ENCODE assay signal across 25 cellular contexts in the genomic region with DNA sequence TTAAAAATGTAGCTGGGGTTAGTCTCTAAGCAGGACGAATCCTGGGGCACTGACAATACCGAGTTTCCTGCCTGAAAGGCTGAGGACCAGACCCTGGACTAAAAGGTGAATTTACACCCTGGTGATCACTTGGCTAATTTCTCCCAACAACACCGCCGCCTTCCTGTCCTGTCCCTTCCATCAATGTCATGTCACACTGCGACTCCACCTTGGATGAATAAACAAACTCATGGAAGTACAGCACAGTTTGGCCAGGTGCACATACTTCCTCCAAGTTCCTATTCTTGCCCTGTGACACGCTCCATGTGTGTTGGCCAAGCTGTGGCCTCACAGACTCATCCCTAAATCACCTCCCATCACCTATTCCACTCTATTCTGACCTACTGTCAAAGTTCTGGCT. TPM values are rescaled to one million over a fixed set of nuclear protein-coding genes. Genes with fewer than 3 reads are reported as not detected.
DNase-seq lines count a peak whose midpoint lies in the region; ATAC-seq, FAIRE-seq and TF ChIP-seq lines count a peak whose summit lies in the region.
"Had no signal": no experiment of that assay in that cellular context is flagged by ENCODE, and none has a peak within 500 bp of the region (broad histone marks: within the 10 kb centered on the region; RNA-seq: fewer than 3 reads in every experiment).

No MANE protein-coding gene starts in this region.

- TF ChIP-seq RAD21 in K562 (CRISPR knock-in tag; conservative IDR thresholded peaks at IDR 0.05 in 1 of 2, IDR thresholded peaks at IDR 0.05 in 1 of 2), result no peak

- H3K9me1 ChIP-seq in K562 (ENCODE audit: control insufficient read depth, insufficient read depth, low read length), result no peaks in the 10 kb centered on the region

- H3K27ac Mint-ChIP-seq in activated CD4-positive, alpha-beta T cell treated with anti-CD3 and anti-CD28 coated beads, Interleukin-2, amount 10 ng/mL, durations not matched to agents 7 days and 5 days, result peak overlapping the region; percentile 26
- no peak overlapping the region for H3K27ac Mint-ChIP-seq in activated CD4-positive, alpha-beta T cell treated with anti-CD3 and anti-CD28 coated beads for 36 hours
- H3K27ac Mint-ChIP-seq: CD8-positive, alpha-beta T cell had no signal

- H3K9ac ChIP-seq in K562 (ENCODE audit: insufficient read depth in 1 of 2, low read depth in 2 of 2, low read length in 2 of 2), result no peak overlapping the region

- H3K27ac ChIP-seq in K562 (ENCODE audit: extremely low read depth, low read depth, low read length) (no peak overlapping the region; the same call in 2 of the 3 replicates), Peyer's patch (no peak overlapping the region)
- H3K27ac ChIP-seq: A549, SK-N-MC had no signal

- H3K4me1 Mint-ChIP-seq in activated CD4-positive, alpha-beta T cell treated with anti-CD3 and anti-CD28 coated beads, Interleukin-2, amount 10 ng/mL, durations not matched to agents 7 days and 5 days, result peaks cover 75% of the 10 kb centered on the region
- peaks cover 55% of the 10 kb centered on the region for H3K4me1 Mint-ChIP-seq in activated CD4-positive, alpha-beta T cell treated with anti-CD3 and anti-CD28 coated beads for 36 hours

- no peak for TF ChIP-seq EP300 in K562 (IDR thresholded peaks at IDR 0.05; ENCODE audit: low read length)

- TF ChIP-seq CTCF in K562 (IDR thresholded peaks at IDR 0.05 in 2 of 3, conservative IDR thresholded peaks at IDR 0.05 in 1 of 3; ENCODE audit: insufficient read depth in 2 of 3, low read depth in 1 of 3, low read length in 3 of 3), result no peak
- TF ChIP-seq CTCF in Peyer's patch (IDR thresholded peaks at IDR 0.05), result no peak

- in situ Hi-C loops in K562 (cut with MboI), result no loop called here

- H3K9me3 Mint-ChIP-seq in activated CD4-positive, alpha-beta T cell treated with anti-CD3 and anti-CD28 coated beads, Interleukin-2, amount 10 ng/mL, durations not matched to agents 7 days and 5 days, result peaks cover 22% of the 10 kb centered on the region
- H3K9me3 Mint-ChIP-seq in activated CD4-positive, alpha-beta T cell treated with anti-CD3 and anti-CD28 coated beads for 36 hours (ENCODE audit: low read depth), result no peaks in the 10 kb centered on the region
- H3K9me3 Mint-ChIP-seq: CD8-positive, alpha-beta T cell had no signal

- H3K4me2 ChIP-seq in K562 (ENCODE audit: insufficient read depth, low read length), result no peak overlapping the region
- H3K4me2 ChIP-seq: A549 had no signal

- H3K27me3 Mint-ChIP-seq in activated CD4-positive, alpha-beta T cell treated with anti-CD3 and anti-CD28 coated beads, Interleukin-2, amount 10 ng/mL, durations not matched to agents 7 days and 5 days, result no peaks in the 10 kb centered on the region
- no peaks in the 10 kb centered on the region for H3K27me3 Mint-ChIP-seq in activated CD4-positive, alpha-beta T cell treated with anti-CD3 and anti-CD28 coated beads for 36 hours

- H3K4me3 ChIP-seq in K562 (no peak overlapping the region), Peyer's patch (no peak overlapping the region)
- H3K4me3 ChIP-seq: A549, SK-N-MC had no signal

- H3K4me3 Mint-ChIP-seq in activated CD4-positive, alpha-beta T cell treated with anti-CD3 and anti-CD28 coated beads, Interleukin-2, amount 10 ng/mL, durations not matched to agents 7 days and 5 days, result no peak overlapping the region
- H3K4me3 Mint-ChIP-seq in activated CD4-positive, alpha-beta T cell treated with anti-CD3 and anti-CD28 coated beads for 36 hours, result no peak overlapping the region
- H3K4me3 Mint-ChIP-seq: CD8-positive, alpha-beta T cell had no signal

- 53% methylated on average over 6 of the region's 6 CpGs for WGBS in K562 (ENCODE audit: insufficient coverage, low coverage, missing lambda C conversion rate)

- no peaks in the 10 kb centered on the region for H3K79me2 ChIP-seq in K562 (ENCODE audit: control insufficient read depth, insufficient read depth, low read length)

- peaks cover 38% of the 10 kb centered on the region for H3K36me3 Mint-ChIP-seq in activated CD4-positive, alpha-beta T cell treated with anti-CD3 and anti-CD28 coated beads, Interleukin-2, amount 10 ng/mL, durations not matched to agents 7 days and 5 days (ENCODE audit: low read depth)
- H3K36me3 Mint-ChIP-seq in activated CD4-positive, alpha-beta T cell treated with anti-CD3 and anti-CD28 coated beads for 36 hours (ENCODE audit: low read depth), result no peaks in the 10 kb centered on the region
- H3K36me3 Mint-ChIP-seq: CD8-positive, alpha-beta T cell had no signal

- no peak for ATAC-seq in activated CD4-positive, alpha-beta T cell treated with anti-CD3 and anti-CD28 coated beads for 36 hours
- no peak for ATAC-seq in K562
- ATAC-seq: CD8-positive, alpha-beta T cell had no signal

- BruUV-seq in K562 (replicated peaks; lab: Mats Ljungman, UMichigan), result no TSS peak

- H3K27me3 ChIP-seq in K562 (ENCODE audit: control insufficient read depth in 2 of 2, insufficient read depth in 2 of 2, low read length in 2 of 2), result no peaks in the 10 kb centered on the region
- no peaks in the 10 kb centered on the region for H3K27me3 ChIP-seq in Peyer's patch

- TF ChIP-seq POLR2A in K562 (conservative IDR thresholded peaks at IDR 0.05) (no peak), Peyer's patch (IDR thresholded peaks at IDR 0.05) (no peak)

- H3K9me3 ChIP-seq in K562 (replicated peaks; ENCODE audit: control insufficient read depth, insufficient read depth, low read depth, low read length), result no peaks in the 10 kb centered on the region
- no peaks in the 10 kb centered on the region for H3K9me3 ChIP-seq in Peyer's patch
- H3K9me3 ChIP-seq: A549 had no signal

- no peak for FAIRE-seq in K562 (lab: Jason Lieb, UNC)
- FAIRE-seq: A549, GM18507, H54 had no signal

- 0 out of 2 replicates have a peak overlapping the region, but pooled peaks have one; percentile 30 for H2AFZ ChIP-seq in K562 (ENCODE audit: low read depth, low read length)

- intact Hi-C loops in activated CD4-positive, alpha-beta T cell treated with anti-CD3 and anti-CD28 coated beads for 36 hours (cut with DNase I, micrococcal nuclease), result no loop called here
- intact Hi-C loops in K562 (cut with micrococcal nuclease), result no loop called here

- no peak for DNase-seq in activated CD4-positive, alpha-beta T cell treated with anti-CD3 and anti-CD28 coated beads, Interleukin-2, amount 10 ng/mL, durations not matched to agents 7 days and 5 days
- no peak for DNase-seq in activated CD4-positive, alpha-beta T cell treated with anti-CD3 and anti-CD28 coated beads for 36 hours
- peak; percentile 13 for DNase-seq in HT-29 (ENCODE audit: low spot score)
- no peak for DNase-seq in K562 (ENCODE audit: extremely low read depth in 1 of 4, low spot score in 3 of 4)
- DNase-seq in activated CD8-positive, alpha-beta memory T cell treated with anti-CD3 and anti-CD28 coated beads, Interleukin-2, amount 50 U/mL, for 48 hours, result no peak
- DNase-seq in Peyer's patch, result no peak
- no peak for DNase-seq in COR-L47 (lab: John Stamatoyannopoulos, UW)
- DNase-seq: Calu3; CD8-positive, alpha-beta T cell; DMS153; GDM1; Kasumi-1; NCI-H1694; NCI-H2081; NCI-H2171; NCI-H345; NCI-H524; RPMI8226; SHP77; SW 1271 had no signal

- CTCF ChIA-PET in activated CD4-positive, alpha-beta T cell treated with anti-CD3 and anti-CD28 coated beads, Interleukin-2, amount 10 ng/mL, durations not matched to agents 7 days and 5 days (lab: Charles Lee), result interaction anchor here (0.6 to 3.3 kb wide), 8 partner anchors 8 to 121 kb away, joined by 3 to 13 read pairs (median 3); no protein-coding TSS in a partner anchor
- CTCF ChIA-PET in activated CD4-positive, alpha-beta T cell treated with anti-CD3 and anti-CD28 coated beads for 36 hours (lab: Charles Lee), result interaction anchor here (0.7 kb wide), 1 partner anchor 84 kb away, joined by 3 read pairs; no protein-coding TSS in a partner anchor
- CTCF ChIA-PET in K562 (lab: Yijun Ruan, JAX; ENCODE audit: low intra/inter-chr PET ratio), result no interaction called here

- H3K36me3 ChIP-seq in K562 (ENCODE audit: control insufficient read depth, insufficient read depth, low read length) (no peaks in the 10 kb centered on the region), Peyer's patch (no peaks in the 10 kb centered on the region)

- H3K4me1 ChIP-seq in K562 (replicated peaks in 1 of 2; ENCODE audit: control insufficient read depth in 2 of 2, insufficient read depth in 2 of 2, low read length in 2 of 2) (peaks cover 41 to 62% of the 10 kb centered on the region in 2 experiments), Peyer's patch (peaks cover 0 to 6% (median 2%) of the 10 kb centered on the region in 4 donors)
- H3K4me1 ChIP-seq: A549 had no signal

- POLR2A ChIA-PET in activated CD4-positive, alpha-beta T cell treated with anti-CD3 and anti-CD28 coated beads, Interleukin-2, amount 10 ng/mL, durations not matched to agents 7 days and 5 days (lab: Charles Lee), result no interaction called here
- POLR2A ChIA-PET in activated CD4-positive, alpha-beta T cell treated with anti-CD3 and anti-CD28 coated beads for 36 hours (lab: Charles Lee), result no interaction called here
- POLR2A ChIA-PET in K562 (lab: Yijun Ruan, JAX), result no interaction called here

- no peaks in the 10 kb centered on the region for H4K20me1 ChIP-seq in K562 (replicated peaks; ENCODE audit: control insufficient read depth, insufficient read depth, low read length)

RNA-seq across cellular contexts. Expression of gene GALM, which starts 15.9 kb away (rescaled TPM):
- total RNA-seq in activated CD4-positive, alpha-beta T cell treated with anti-CD3 and anti-CD28 coated beads, Interleukin-2, amount 10 ng/mL, durations not matched to agents 7 days and 5 days, result 10 to 100 TPM; 39.7 to 41.1 TPM
- total RNA-seq in activated CD4-positive, alpha-beta T cell treated with anti-CD3 and anti-CD28 coated beads for 36 hours, result 10 to 100 TPM; 56.0 to 57.8 TPM
- 20.8 and 25.0 TPM in 2 replicates for total RNA-seq in HT-29 (2014; rRNA removed; shearing (Covaris generic))
- 19.3 and 29.1 TPM in 2 replicates for total RNA-seq in K562 (2011; cell fraction: chromatin; rRNA removed; ENCODE audit: low replicate concordance)
- total RNA-seq in K562 (2011; cell fraction: nucleolus; rRNA removed), result 22.4 and 22.5 TPM in 2 replicates
- total RNA-seq in K562 (2011; cell fraction: nucleoplasm; rRNA removed), result 13.8 and 21.6 TPM in 2 replicates
- total RNA-seq in K562 (2014; rRNA removed) (21.8 and 27.9 TPM in 2 replicates), K562 (2014; rRNA removed; fragmentation: Illumina TruSeq; extraction: Trizol) (26.3 and 27.3 TPM in 2 replicates), K562 (2015; rRNA removed; fragmentation: Illumina TruSeq; extraction: Trizol) (22.1 and 23.9 TPM in 2 replicates), K562 (2021) (21.8 and 22.7 TPM in 2 replicates), Peyer's patch (100 to 1,000 TPM in 1 of 4 donors, 10 to 100 TPM in 3; 68.1 to 118 (median 86.0) TPM)
- polyA plus RNA-seq in K562 (2011; rRNA removed) (36.8 and 43.6 TPM in 2 replicates), K562 (2014; fragmentation: Illumina TruSeq; extraction: Trizol) (32.7 and 33.4 TPM in 2 replicates), K562 (2014; fragmentation: Nextera tagmentation; extraction: Ambion mirVana) (10 to 100 TPM; 38.0 to 51.7 TPM), K562 (2014; rRNA removed) (23.3 and 24.3 TPM in 2 replicates)
- 23.9 and 46.7 TPM in 2 replicates for polyA plus RNA-seq in K562 (2011; cell fraction: cytosol; rRNA removed)
- polyA plus RNA-seq in K562 (2011; cell fraction: nucleus; rRNA removed), result 10.8 and 14.1 TPM in 2 replicates
- 14.1 and 59.1 TPM in 2 replicates for polyA plus RNA-seq in K562 (2012)
- polyA minus RNA-seq in K562 (2011; rRNA and poly(A)+ RNA removed), result 38.4 and 42.7 TPM in 2 replicates
- 21.8 and 25.5 TPM in 2 replicates for polyA minus RNA-seq in K562 (2011; cell fraction: cytosol; rRNA and poly(A)+ RNA removed)
- polyA minus RNA-seq in K562 (2011; cell fraction: nucleus; rRNA and poly(A)+ RNA removed), result 20.1 and 28.8 TPM in 2 replicates
- total RNA-seq: MCF 10A had no signal

RNA-seq across cellular contexts. Expression of gene HNRNPLL, which starts 47.3 kb away (rescaled TPM):
- 10 to 100 TPM; 54.2 to 55.8 TPM for total RNA-seq in activated CD4-positive, alpha-beta T cell treated with anti-CD3 and anti-CD28 coated beads, Interleukin-2, amount 10 ng/mL, durations not matched to agents 7 days and 5 days
- total RNA-seq in activated CD4-positive, alpha-beta T cell treated with anti-CD3 and anti-CD28 coated beads for 36 hours, result 10 to 100 TPM; 53.5 to 59.8 TPM
- 24.7 and 32.4 TPM in 2 replicates for total RNA-seq in HT-29 (2014; rRNA removed; shearing (Covaris generic))
- 95.1 and 247 TPM in 2 replicates for total RNA-seq in K562 (2011; cell fraction: chromatin; rRNA removed; ENCODE audit: low replicate concordance)
- total RNA-seq in K562 (2011; cell fraction: nucleolus; rRNA removed), result 40.4 and 52.4 TPM in 2 replicates
- total RNA-seq in K562 (2011; cell fraction: nucleoplasm; rRNA removed), result 85.7 and 116 TPM in 2 replicates
- 67.5 and 73.0 TPM in 2 replicates for total RNA-seq in K562 (2014; rRNA removed)
- 86.9 and 102 TPM in 2 replicates for total RNA-seq in K562 (2014; rRNA removed; fragmentation: Illumina TruSeq; extraction: Trizol)
- total RNA-seq in K562 (2015; rRNA removed; fragmentation: Illumina TruSeq; extraction: Trizol), result 57.1 and 57.8 TPM in 2 replicates
- total RNA-seq in K562 (2021), result 85.4 and 94.0 TPM in 2 replicates
- polyA plus RNA-seq in K562 (2011; rRNA removed), result 99.7 and 135 TPM in 2 replicates
- 21.9 and 34.3 TPM in 2 replicates for polyA plus RNA-seq in K562 (2011; cell fraction: cytosol; rRNA removed)
- polyA plus RNA-seq in K562 (2011; cell fraction: nucleus; rRNA removed), result 60.8 and 87.5 TPM in 2 replicates
- polyA plus RNA-seq in K562 (2012), result 41.1 and 47.5 TPM in 2 replicates
- 46.8 and 49.3 TPM in 2 replicates for polyA plus RNA-seq in K562 (2014; fragmentation: Illumina TruSeq; extraction: Trizol)
- polyA plus RNA-seq in K562 (2014; fragmentation: Nextera tagmentation; extraction: Ambion mirVana), result 10 to 100 TPM; 19.8 to 24.7 TPM
- polyA plus RNA-seq in K562 (2014; rRNA removed), result 45.2 and 55.8 TPM in 2 replicates
- polyA minus RNA-seq in K562 (2011; rRNA and poly(A)+ RNA removed), result 160 and 182 TPM in 2 replicates
- 50.5 and 52.8 TPM in 2 replicates for polyA minus RNA-seq in K562 (2011; cell fraction: cytosol; rRNA and poly(A)+ RNA removed)
- polyA minus RNA-seq in K562 (2011; cell fraction: nucleus; rRNA and poly(A)+ RNA removed), result 79.6 and 164 TPM in 2 replicates
- total RNA-seq in Peyer's patch, result 10 to 100 TPM; 33.3 to 70.1 (median 48.0) TPM
